ENCODE assay signal across 1 cellular context in genomic region chr18:650428-650858, GRCh38.
TF ChIP-seq lines count a peak whose summit lies in the region.

No MANE protein-coding gene starts in this region.

TF ChIP-seq in K562, 482 proteins besides CTCF, POLR2A, EP300 and RAD21 (continued from another document and continues in another):
- TF ChIP-seq IRF2 (CRISPR knock-in tag; IDR thresholded peaks at IDR 0.05) (no peak), CHD2 (IDR thresholded peaks at IDR 0.05; ENCODE audit: low read depth, low read length) (no peak), ZNF551 (CRISPR knock-in tag; IDR thresholded peaks at IDR 0.05) (no peak), MAFG (tag; conservative IDR thresholded peaks at IDR 0.05) (no peak), ZNF77 (CRISPR knock-in tag; IDR thresholded peaks at IDR 0.05) (no peak), GATAD2A (IDR thresholded peaks at IDR 0.05) (no peak), LCOR (CRISPR knock-in tag; IDR thresholded peaks at IDR 0.05) (peak; percentile 75; the same call in 1 of the 2 replicates), HOXB6 (CRISPR knock-in tag; IDR thresholded peaks at IDR 0.05; ENCODE audit: borderline replicate concordance) (no peak), MXI1 (IDR thresholded peaks at IDR 0.05; ENCODE audit: low read depth, low read length) (no peak), MAFK (IDR thresholded peaks at IDR 0.05; ENCODE audit: low read length) (no peak), NR2C2 (CRISPR knock-in tag; IDR thresholded peaks at IDR 0.05) (no peak), NR2C2 (tag; IDR thresholded peaks at IDR 0.05) (no peak), MYNN (IDR thresholded peaks at IDR 0.05) (no peak), MYNN (CRISPR knock-in tag; IDR thresholded peaks at IDR 0.05) (no peak), MCM7 (IDR thresholded peaks at IDR 0.05) (0 out of 4 replicates have a peak, but pooled peaks of 1 of the 2 experiments have one; percentile 61), SFPQ (IDR thresholded peaks at IDR 0.05; ENCODE audit: low read depth, low read length) (no peak), NFXL1 (CRISPR knock-in tag; IDR thresholded peaks at IDR 0.05) (no peak), CBX5 (IDR thresholded peaks at IDR 0.05; ENCODE audit: borderline replicate concordance, low read depth) (no peak), GATA2 (CRISPR knock-in tag; IDR thresholded peaks at IDR 0.05) (no peak), ARHGAP35 (IDR thresholded peaks at IDR 0.05; ENCODE audit: partially characterized antibody) (no peak), ZNF583 (CRISPR knock-in tag; IDR thresholded peaks at IDR 0.05) (no peak), CSDE1 (IDR thresholded peaks at IDR 0.05) (peak in 1 of 2 experiments; percentile 41; a peak in 1 of 4 replicates), GTF2B (IDR thresholded peaks at IDR 0.05; ENCODE audit: extremely low read depth, insufficient read length) (no peak), KHSRP (IDR thresholded peaks at IDR 0.05) (no peak), SPI1 (IDR thresholded peaks at IDR 0.05; ENCODE audit: borderline replicate concordance, low read depth, low read length) (peak; percentile 99), ZNF263 (CRISPR knock-in tag; IDR thresholded peaks at IDR 0.05; ENCODE audit: borderline replicate concordance) (no peak), BDP1 (IDR thresholded peaks at IDR 0.05; ENCODE audit: insufficient read depth, insufficient read length) (no peak), ATF4 (CRISPR knock-in tag; IDR thresholded peaks at IDR 0.05) (no peak), ZNF785 (CRISPR knock-in tag; IDR thresholded peaks at IDR 0.05) (no peak), ADNP (tag; IDR thresholded peaks at IDR 0.05) (no peak), PKNOX1 (IDR thresholded peaks at IDR 0.05) (peak; percentile 63; the same call in 1 of the 2 replicates), BRD9 (IDR thresholded peaks at IDR 0.05; ENCODE audit: low read depth, partially characterized antibody) (peak; percentile 77), ZNF384 (IDR thresholded peaks at IDR 0.05; ENCODE audit: low read depth, low read length) (no peak), NRF1 (conservative IDR thresholded peaks at IDR 0.05 in 1 of 2, IDR thresholded peaks at IDR 0.05 in 1 of 2) (no peak), NUFIP1 (IDR thresholded peaks at IDR 0.05; ENCODE audit: partially characterized antibody) (no peak), HLTF (IDR thresholded peaks at IDR 0.05) (peak; percentile 66; the same call in 1 of the 2 replicates), ZNF586 (CRISPR knock-in tag; conservative IDR thresholded peaks at IDR 0.05) (no peak), THAP7 (CRISPR knock-in tag; IDR thresholded peaks at IDR 0.05) (no peak), ARID3B (CRISPR knock-in tag; IDR thresholded peaks at IDR 0.05; ENCODE audit: borderline replicate concordance) (no peak), RFX5 (IDR thresholded peaks at IDR 0.05; ENCODE audit: low read depth, low read length) (no peak), ZBTB8A (IDR thresholded peaks at IDR 0.05; ENCODE audit: partially characterized antibody) (no peak), KLF1 (tag; IDR thresholded peaks at IDR 0.05) (no peak), ZBTB7A (IDR thresholded peaks at IDR 0.05; ENCODE audit: borderline replicate concordance, control insufficient read depth, low read depth, low read length) (no peak), SMAD3 (CRISPR knock-in tag; conservative IDR thresholded peaks at IDR 0.05) (no peak), HMGN3 (IDR thresholded peaks at IDR 0.05; ENCODE audit: borderline replicate concordance, extremely low read depth, insufficient read length, low read depth, low read length) (no peak), RERE (CRISPR knock-in tag; IDR thresholded peaks at IDR 0.05; ENCODE audit: borderline replicate concordance) (no peak), MTA3 (IDR thresholded peaks at IDR 0.05; ENCODE audit: borderline replicate concordance) (peak; percentile 51; the same call in 1 of the 2 replicates), CEBPG (CRISPR knock-in tag; IDR thresholded peaks at IDR 0.05) (no peak), CEBPG (tag; conservative IDR thresholded peaks at IDR 0.05 in 1 of 2, IDR thresholded peaks at IDR 0.05 in 1 of 2) (peak in 1 of 2 experiments; percentile 26; a peak in 1 of 4 replicates), XRCC4 (IDR thresholded peaks at IDR 0.05; ENCODE audit: extremely low read depth, insufficient read depth, insufficient read length) (no peak), ZNF316 (IDR thresholded peaks at IDR 0.05) (no peak), ARID4B (CRISPR knock-in tag; IDR thresholded peaks at IDR 0.05) (no peak), ESRRB (CRISPR knock-in tag; IDR thresholded peaks at IDR 0.05; ENCODE audit: borderline replicate concordance) (no peak), ZNF253 (CRISPR knock-in tag; conservative IDR thresholded peaks at IDR 0.05) (no peak), SAFB (IDR thresholded peaks at IDR 0.05; ENCODE audit: borderline replicate concordance, low read depth, low read length) (no peak), PYGO2 (tag; IDR thresholded peaks at IDR 0.05) (no peak), BACH1 (tag; IDR thresholded peaks at IDR 0.05) (no peak), ZNF212 (CRISPR knock-in tag; IDR thresholded peaks at IDR 0.05) (no peak)
